8 cellular contexts compared by ENCODE assay signal in genomic region chr2:18387479-18388206, GRCh38.
DNase-seq lines count a peak whose midpoint lies in the region; ATAC-seq and TF ChIP-seq lines count a peak whose summit lies in the region.

No MANE protein-coding gene starts in this region.

- DNase-seq in activated gamma-delta T cell treated with Interleukin-2 at 50 U/mL for 16 hours (peak; percentile 48), activated gamma-delta T cell (lab: John Stamatoyannopoulos, UW) (no peak), NCI-H1417 treated with DMSO at 0.1 percent for 48 hours (lab: John Stamatoyannopoulos, UW) (peak; percentile 47), T-helper 9 cell (peak; percentile 46), iPS-NIHi7 (ENCODE audit: extremely low spot score) (peak; percentile 76)
- DNase-seq in stimulated activated CD4-positive, alpha-beta T cell treated with anti-CD3 and anti-CD28 coated beads, Interleukin-12 subunit alpha, Interleukin-12 subunit beta, amount 100 ng/mL, for 48 hours (ENCODE audit: low read depth in 2 of 3, low spot score in 1 of 3), result peak; percentile 34 to 59 (median 40)

- TF ChIP-seq CTCF in brain (conservative IDR thresholded peaks at IDR 0.05), result peak; percentile 90 to 98

- peak overlapping the region in 1 of 5 experiments; percentile 0 for H3K4me3 Mint-ChIP-seq in brain

- peaks cover 6% of the 10 kb centered on the region for H3K27me3 Mint-ChIP-seq in brain

- peak overlapping the region in 2 of 5 experiments; percentile 10 to 30 for H3K27ac Mint-ChIP-seq in brain

- peaks cover 10% of the 10 kb centered on the region for H3K4me1 Mint-ChIP-seq in brain

- no peaks in the 10 kb centered on the region for H3K9me3 Mint-ChIP-seq in brain

- peak; percentile 88 for ATAC-seq in HG02852 (IDR thresholded peaks at IDR 0.05; ENCODE audit: unreplicated experiment)

- no peaks in the 10 kb centered on the region for H3K36me3 Mint-ChIP-seq in brain
